In genomic region chr20:62485701-62486089, GRCh38 we compare ENCODE assay signal across 32 cellular contexts. TPM values are rescaled to one million over a fixed set of nuclear protein-coding genes. Genes with fewer than 3 reads are reported as not detected.
"Had no signal": no experiment of that assay in that cellular context is flagged by ENCODE, and none has a peak within 500 bp of the region (broad histone marks: within the 10 kb centered on the region; RNA-seq: fewer than 3 reads in every experiment).

No MANE protein-coding gene starts in this region.

- H3K9me3 ChIP-seq: ascending aorta, gastrocnemius medialis, tibial artery had no signal

- DNase-seq: activated CD4-positive, alpha-beta memory T cell treated with anti-CD3 and anti-CD28 coated beads for 36 hours; activated CD4-positive, alpha-beta T cell treated with anti-CD3 and anti-CD28 coated beads, Interleukin-2, amount 10 ng/mL, durations not matched to agents 24 days and 14 days; activated CD4-positive, CD25-positive, alpha-beta regulatory T cell treated with anti-CD3 and anti-CD28 coated beads, Interleukin-2, amount 50 U/mL, for 72 hours; activated CD8-positive, alpha-beta memory T cell treated with anti-CD3 and anti-CD28 coated beads, Interleukin-2, amount 50 U/mL, for 4 hours; activated effector memory CD4-positive, alpha-beta T cell treated with anti-CD3 and anti-CD28 coated beads, Interleukin-2, amount 50 U/mL, for 16 hours; activated naive CD4-positive, alpha-beta T cell treated with anti-CD3 and anti-CD28 coated beads for 36 hours; activated naive CD8-positive, alpha-beta T cell treated with anti-CD3 and anti-CD28 coated beads for 36 hours; activated T-cell treated with anti-CD3 and anti-CD28 coated beads, Interleukin-2, amount 50 U/mL, for 1 hour; caudate nucleus; cortex of kidney; effector memory CD8-positive, alpha-beta T cell; gastrocnemius medialis; glutamatergic neuron; hippocampal formation; mammary epithelial cell; naive thymus-derived CD8-positive, alpha-beta T cell; posterior cingulate gyrus; stimulated activated CD4-positive, alpha-beta T cell treated with anti-CD3 and anti-CD28 coated beads, Interleukin-4, amount 100 ng/mL, for 24 hours; stimulated activated naive CD8-positive, alpha-beta T cell treated with anti-CD3 and anti-CD28 coated beads, Interleukin-15, amount 100 ng/mL, for 72 hours; T-helper 1 cell; tibial artery had no signal

- H3K27ac ChIP-seq: ascending aorta, gastrocnemius medialis, skin epidermis, tibial artery had no signal

- H3K36me3 ChIP-seq: ascending aorta, gastrocnemius medialis, tibial artery had no signal

- H3K4me1 ChIP-seq: ascending aorta had no signal

- H3K4me3 ChIP-seq: ascending aorta, gastrocnemius medialis, skin epidermis, tibial artery had no signal

- ATAC-seq: effector memory CD8-positive, alpha-beta T cell; gastrocnemius medialis; naive thymus-derived CD8-positive, alpha-beta T cell; sciatic nerve; stimulated activated effector memory CD8-positive, alpha-beta T cell treated with anti-CD3 and anti-CD28 coated beads, Interleukin-12 subunit alpha, Interleukin-12 subunit beta, amount 100 ng/mL, for 72 hours; stimulated activated naive CD8-positive, alpha-beta T cell treated with anti-CD3 and anti-CD28 coated beads, Interleukin-15, amount 100 ng/mL, for 72 hours had no signal

RNA-seq across cellular contexts. Expression of gene GATA5, which starts 9.9 kb away (rescaled TPM):
- total RNA-seq: activated CD4-positive, alpha-beta memory T cell treated with anti-CD3 and anti-CD28 coated beads for 36 hours; activated CD4-positive, alpha-beta T cell treated with anti-CD3 and anti-CD28 coated beads, Interleukin-2, amount 10 ng/mL, durations not matched to agents 24 days and 14 days; activated CD8-positive, alpha-beta memory T cell treated with anti-CD3 and anti-CD28 coated beads for 36 hours; activated naive CD4-positive, alpha-beta T cell treated with anti-CD3 and anti-CD28 coated beads for 36 hours; activated naive CD8-positive, alpha-beta T cell treated with anti-CD3 and anti-CD28 coated beads for 36 hours; activated T-helper 1 cell treated with anti-CD3 and anti-CD28 coated beads, Interleukin-12 subunit alpha, Interleukin-12 subunit beta, Interleukin-2, Interleukin-4 antibody, amounts not matched to agents 30 ng/mL and 10 ng/mL and 1 ng/mL, durations not matched to agents 14 hours and 24 hours and 36 hours; ascending aorta; chondrocyte; gastrocnemius medialis; mammary epithelial cell; naive thymus-derived CD8-positive, alpha-beta T cell; osteoblast had no signal
- polyA plus RNA-seq: keratinocyte; mammary epithelial cell; naive thymus-derived CD8-positive, alpha-beta T cell had no signal

RNA-seq across cellular contexts. Expression of gene RBBP8NL, which starts 58.4 kb away (rescaled TPM):
- total RNA-seq: activated CD4-positive, alpha-beta memory T cell treated with anti-CD3 and anti-CD28 coated beads for 36 hours; activated CD4-positive, alpha-beta T cell treated with anti-CD3 and anti-CD28 coated beads, Interleukin-2, amount 10 ng/mL, durations not matched to agents 24 days and 14 days; activated CD8-positive, alpha-beta memory T cell treated with anti-CD3 and anti-CD28 coated beads for 36 hours; activated naive CD4-positive, alpha-beta T cell treated with anti-CD3 and anti-CD28 coated beads for 36 hours; activated naive CD8-positive, alpha-beta T cell treated with anti-CD3 and anti-CD28 coated beads for 36 hours; activated T-helper 1 cell treated with anti-CD3 and anti-CD28 coated beads, Interleukin-12 subunit alpha, Interleukin-12 subunit beta, Interleukin-2, Interleukin-4 antibody, amounts not matched to agents 30 ng/mL and 10 ng/mL and 1 ng/mL, durations not matched to agents 14 hours and 24 hours and 36 hours; ascending aorta; chondrocyte; gastrocnemius medialis; left cardiac atrium; naive thymus-derived CD8-positive, alpha-beta T cell; osteoblast; sciatic nerve had no signal
- polyA plus RNA-seq: liver; naive thymus-derived CD8-positive, alpha-beta T cell had no signal
